ENCODE assay signal across 1 cellular context in genomic region chr3:195876297-195877031, GRCh38.
TF ChIP-seq lines count a peak whose summit lies in the region.

No MANE protein-coding gene starts in this region.

TF ChIP-seq in HEK293, 187 proteins besides CTCF, POLR2A, EP300 and RAD21 (continued from another document):
- TF ChIP-seq PRDM2 (tag by site-specific recombination; IDR thresholded peaks at IDR 0.05; ENCODE audit: borderline replicate concordance): no peak
- TF ChIP-seq SP3 (tag by site-specific recombination; IDR thresholded peaks at IDR 0.05): peak; percentile 46; the same call in 1 of the 2 replicates
- TF ChIP-seq ZNF768 (tag by site-specific recombination; IDR thresholded peaks at IDR 0.05): no peak
- TF ChIP-seq ZNF48 (tag by site-specific recombination; IDR thresholded peaks at IDR 0.05): no peak
- TF ChIP-seq ZNF214 (tag by site-specific recombination; IDR thresholded peaks at IDR 0.05; ENCODE audit: borderline replicate concordance): no peak
- no peak for TF ChIP-seq ZNF561 (tag by site-specific recombination; IDR thresholded peaks at IDR 0.05; ENCODE audit: borderline replicate concordance)
- peak; percentile 14; the same call in 1 of the 2 replicates for TF ChIP-seq GLIS1 (tag by site-specific recombination; IDR thresholded peaks at IDR 0.05)
- no peak for TF ChIP-seq ZNF324 (tag by site-specific recombination; IDR thresholded peaks at IDR 0.05)
- peak; percentile 90 for TF ChIP-seq KLF8 (tag by site-specific recombination; IDR thresholded peaks at IDR 0.05)
- TF ChIP-seq KLF10 (tag by site-specific recombination; IDR thresholded peaks at IDR 0.05): peak; percentile 70; the same call in 1 of the 2 replicates
